8 cellular contexts compared by ENCODE assay signal in genomic region chr18:51278045-51278649, GRCh38.
A peak's percentile ranks its signal among the peaks of the same experiment; 100 is the strongest.
DNase-seq lines count a peak whose midpoint lies in the region; ATAC-seq and TF ChIP-seq lines count a peak whose summit lies in the region.

No MANE protein-coding gene starts in this region.

- WGBS in spleen, 5 donors: 65 to 78% (median 72%) methylated on average over 4 of the region's 4 CpGs
- WGBS in esophagus muscularis mucosa: 80% methylated on average over 4 of the region's 4 CpGs

- no peaks in the 10 kb centered on the region for H3K9me3 Mint-ChIP-seq in activated CD8-positive, alpha-beta T cell treated with anti-CD3 and anti-CD28 coated beads for 36 hours

- TF ChIP-seq POLR2A in spleen (IDR thresholded peaks at IDR 0.05): no peak
- TF ChIP-seq POLR2A in esophagus muscularis mucosa (IDR thresholded peaks at IDR 0.05; ENCODE audit: low read depth): no peak

- peak; percentile 76 for TF ChIP-seq CTCF in activated CD8-positive, alpha-beta T cell treated with anti-CD3 and anti-CD28 coated beads for 36 hours (IDR thresholded peaks at IDR 0.05)
- peak in 8 of 11 experiments; percentile 18 to 57 (median 39) for TF ChIP-seq CTCF in spleen (IDR thresholded peaks at IDR 0.05 in 8 of 11, conservative IDR thresholded peaks at IDR 0.05 in 3 of 11)
- TF ChIP-seq CTCF in esophagus muscularis mucosa (IDR thresholded peaks at IDR 0.05): peak in 1 of 3 experiments; percentile 23

- H3K36me3 Mint-ChIP-seq in activated CD8-positive, alpha-beta T cell treated with anti-CD3 and anti-CD28 coated beads for 36 hours (ENCODE audit: low read depth): no peaks in the 10 kb centered on the region

- H3K4me1 Mint-ChIP-seq in activated CD8-positive, alpha-beta T cell treated with anti-CD3 and anti-CD28 coated beads for 36 hours (ENCODE audit: low read depth): no peaks in the 10 kb centered on the region

- H3K27ac Mint-ChIP-seq in activated CD8-positive, alpha-beta T cell treated with anti-CD3 and anti-CD28 coated beads for 36 hours: no peak overlapping the region

- CTCF ChIA-PET in activated CD8-positive, alpha-beta T cell treated with anti-CD3 and anti-CD28 coated beads for 36 hours (lab: Charles Lee): interaction anchor here (0.7 to 2.7 kb wide), 13 partner anchors 11 to 1234 kb away, joined by 3 to 9 read pairs (median 4); no protein-coding TSS in a partner anchor

- H3K4me3 ChIP-seq in spleen: no peak overlapping the region
- no peak overlapping the region for H3K4me3 ChIP-seq in esophagus muscularis mucosa

- no peak overlapping the region for H3K27ac ChIP-seq in spleen
- no peak overlapping the region for H3K27ac ChIP-seq in esophagus muscularis mucosa (replicated peaks in 1 of 4)

- POLR2A ChIA-PET in activated CD8-positive, alpha-beta T cell treated with anti-CD3 and anti-CD28 coated beads for 36 hours (lab: Charles Lee): no interaction called here

- H3K36me3 ChIP-seq in spleen: no peaks in the 10 kb centered on the region
- H3K36me3 ChIP-seq in esophagus muscularis mucosa: no peaks in the 10 kb centered on the region

- TF ChIP-seq EP300 in esophagus muscularis mucosa (IDR thresholded peaks at IDR 0.05): no peak

- no peaks in the 10 kb centered on the region for H3K9me3 ChIP-seq in spleen
- no peaks in the 10 kb centered on the region for H3K9me3 ChIP-seq in esophagus muscularis mucosa

- peak; percentile 21 for DNase-seq in NK-92 treated with Interleukin-12 subunit alpha and Interleukin-12 subunit beta, amount 100 ng/mL, for 24 hours (lab: John Stamatoyannopoulos, UW)
- no peak for DNase-seq in NK-92 (lab: John Stamatoyannopoulos, UW; ENCODE audit: unreplicated experiment)
- DNase-seq in NCI-H187 (lab: John Stamatoyannopoulos, UW): peak; percentile 20 to 61
- DNase-seq in activated CD8-positive, alpha-beta T cell treated with anti-CD3 and anti-CD28 coated beads for 36 hours: peak; percentile 73
- DNase-seq in germinal center (ENCODE audit: low spot score): peak; percentile 21
- DNase-seq in spleen: no peak
- DNase-seq in esophagus muscularis mucosa (ENCODE audit: extremely low spot score): no peak

- no peak overlapping the region for H3K4me3 Mint-ChIP-seq in activated CD8-positive, alpha-beta T cell treated with anti-CD3 and anti-CD28 coated beads for 36 hours

- H3K4me1 ChIP-seq in spleen (no peaks in the 10 kb centered on the region), esophagus muscularis mucosa (peaks cover 0 to 4% (median 0%) of the 10 kb centered on the region in 4 donors)

- peak; percentile 79 for ATAC-seq in activated CD8-positive, alpha-beta T cell treated with anti-CD3 and anti-CD28 coated beads for 36 hours
- ATAC-seq in HG03442 (IDR thresholded peaks at IDR 0.05; ENCODE audit: unreplicated experiment): no peak

- H3K27me3 Mint-ChIP-seq in activated CD8-positive, alpha-beta T cell treated with anti-CD3 and anti-CD28 coated beads for 36 hours: peaks cover 5% of the 10 kb centered on the region

- H3K27me3 ChIP-seq in spleen (replicated peaks in 1 of 7) (no peaks in the 10 kb centered on the region), esophagus muscularis mucosa (no peaks in the 10 kb centered on the region)

- intact Hi-C loops in activated CD8-positive, alpha-beta T cell treated with anti-CD3 and anti-CD28 coated beads for 36 hours (cut with micrococcal nuclease): no loop called here
- intact Hi-C loops in spleen (cut with DNase I; ENCODE audit: low total_unique reads): no loop called here
- intact Hi-C loops in esophagus muscularis mucosa (cut with DNase I): no loop called here

Comparison
In these comparisons a context has a peak if more than half of its experiments do, and no peak if none do; other contexts are left out.
1. DNase-seq: peak in NK-92 treated with Interleukin-12 subunit alpha and Interleukin-12 subunit beta, amount 100 ng/mL, for 24 hours (single experiment), NCI-H187 (2 of 2), activated CD8-positive, alpha-beta T cell treated with anti-CD3 and anti-CD28 coated beads for 36 hours (single experiment) and germinal center (single experiment); none in NK-92 (single experiment), spleen (single experiment) and esophagus muscularis mucosa (single experiment).